10 cellular contexts compared by ENCODE assay signal in genomic region chr7:24834150-24834798, GRCh38.
A peak's percentile ranks its signal among the peaks of the same experiment; 100 is the strongest.
DNase-seq lines count a peak whose midpoint lies in the region; ATAC-seq, FAIRE-seq and TF ChIP-seq lines count a peak whose summit lies in the region.
"Had no signal": no experiment of that assay in that cellular context is flagged by ENCODE, and none has a peak within 500 bp of the region (broad histone marks: within the 10 kb centered on the region; RNA-seq: fewer than 3 reads in every experiment).

No MANE protein-coding gene starts in this region.

- no peaks in the 10 kb centered on the region for H3K9me3 ChIP-seq in mesenchymal stem cell (ENCODE audit: control insufficient read depth, low read length)

- peaks cover 2% of the 10 kb centered on the region for H3K27me3 Mint-ChIP-seq in endothelial cell (ENCODE audit: unreplicated experiment)

- no peaks in the 10 kb centered on the region for H3K36me3 Mint-ChIP-seq in endothelial cell (ENCODE audit: low read depth, unreplicated experiment)

- 90% methylated on average over 19 of the region's 25 CpGs for WGBS in mesenchymal stem cell

- H4K91ac ChIP-seq in mesenchymal stem cell (ENCODE audit: low read length) = no peak overlapping the region

- FAIRE-seq in GM12892 (lab: Jason Lieb, UNC) = peak; percentile 27

- H3K4me2 ChIP-seq in mesenchymal stem cell (ENCODE audit: low read length, poor library complexity, severe bottlenecking) = no peak overlapping the region

- peak overlapping the region; percentile 39 for H2BK15ac ChIP-seq in mesenchymal stem cell (ENCODE audit: low read depth, poor library complexity, severe bottlenecking)

- H2AK5ac ChIP-seq in mesenchymal stem cell (ENCODE audit: low read length, severe bottlenecking) = no peak overlapping the region

- H3K9ac ChIP-seq in mesenchymal stem cell (ENCODE audit: low read length) = no peak overlapping the region

- no peak overlapping the region for H3K4me3 Mint-ChIP-seq in endothelial cell (ENCODE audit: unreplicated experiment)

- no peak overlapping the region for H3K18ac ChIP-seq in mesenchymal stem cell (ENCODE audit: low read depth in 1 of 2, low read length in 2 of 2)

- peaks cover 13 to 75% of the 10 kb centered on the region in 2 experiments for H3K36me3 ChIP-seq in mesenchymal stem cell (ENCODE audit: control insufficient read depth in 1 of 2, insufficient read depth in 2 of 2, low read depth in 1 of 2, low read length in 2 of 2)

- H3K4me1 ChIP-seq in mesenchymal stem cell (ENCODE audit: control insufficient read depth, insufficient read depth, low read depth, low read length) = peaks cover 2% of the 10 kb centered on the region

- no peaks in the 10 kb centered on the region for H3K27me3 ChIP-seq in mesenchymal stem cell (ENCODE audit: control insufficient read depth in 1 of 2, insufficient read depth in 1 of 2, low read length in 2 of 2)

- peak overlapping the region in 1 of 2 experiments; percentile 42 for H2BK12ac ChIP-seq in mesenchymal stem cell (ENCODE audit: low read length in 2 of 2)

- H3K4me3 ChIP-seq in mesenchymal stem cell (ENCODE audit: insufficient read depth in 1 of 2, low read depth in 1 of 2, low read length in 2 of 2) = no peak overlapping the region

- ATAC-seq in GM21723 (IDR thresholded peaks at IDR 0.05; ENCODE audit: unreplicated experiment) = peak; percentile 51
- no peak for ATAC-seq in HG02840 (IDR thresholded peaks at IDR 0.05; ENCODE audit: low FRiP score, unreplicated experiment)
- ATAC-seq in GM18861 (IDR thresholded peaks at IDR 0.05; ENCODE audit: unreplicated experiment) = no peak

- H2BK120ac ChIP-seq in mesenchymal stem cell (ENCODE audit: low read depth, low read length) = no peak overlapping the region

- H3K23ac ChIP-seq in mesenchymal stem cell (ENCODE audit: low read length in 2 of 2) = no peak overlapping the region

- no peak overlapping the region for H3K4ac ChIP-seq in mesenchymal stem cell (ENCODE audit: low read depth in 1 of 2, low read length in 2 of 2)

- H3K14ac ChIP-seq in mesenchymal stem cell (ENCODE audit: low read length in 2 of 2) = peak overlapping the region in 1 of 2 experiments; percentile 81

- peaks cover 3% of the 10 kb centered on the region for H3K79me1 ChIP-seq in mesenchymal stem cell (replicated peaks; ENCODE audit: low read length, poor library complexity, severe bottlenecking)

- H3K27ac ChIP-seq in mesenchymal stem cell (ENCODE audit: low read length, poor library complexity, severe bottlenecking) = no peak overlapping the region

- no peak for TF ChIP-seq CTCF in endothelial cell (IDR thresholded peaks at IDR 0.05; ENCODE audit: unreplicated experiment)

- no peak for DNase-seq in GM12892 (ENCODE audit: insufficient read length)
- DNase-seq in MV-4-11 (lab: John Stamatoyannopoulos, UW) = peak; percentile 73
- DNase-seq in mesenchymal stem cell = no peak
- no peak for DNase-seq in endothelial cell (ENCODE audit: low spot score)
- DNase-seq in NCI-H1417 (lab: John Stamatoyannopoulos, UW) = no peak
- DNase-seq: DMS79; effector CD8-positive, alpha-beta T cell had no signal

- no peak overlapping the region for H2AFZ ChIP-seq in mesenchymal stem cell (ENCODE audit: low read depth, low read length)

- no peaks in the 10 kb centered on the region for H3K4me1 Mint-ChIP-seq in endothelial cell (ENCODE audit: unreplicated experiment)

- H3K27ac Mint-ChIP-seq in endothelial cell (ENCODE audit: unreplicated experiment) = no peak overlapping the region

- H2BK5ac ChIP-seq in mesenchymal stem cell (ENCODE audit: low read depth, low read length, poor library complexity, severe bottlenecking) = no peak overlapping the region

- H4K8ac ChIP-seq in mesenchymal stem cell (ENCODE audit: low read length) = no peak overlapping the region

- H3K9me3 Mint-ChIP-seq in endothelial cell (ENCODE audit: unreplicated experiment) = no peaks in the 10 kb centered on the region

- TF ChIP-seq POLR2A in GM12892 (IDR thresholded peaks at IDR 0.05; ENCODE audit: low read depth, low read length) = peak; percentile 48; the same call in 1 of the 2 replicates
